11 cellular contexts compared by ENCODE assay signal in genomic region chr5:42785756-42786155, GRCh38. TPM values are rescaled to one million over a fixed set of nuclear protein-coding genes. Genes with fewer than 3 reads are reported as not detected.
"Had no signal": no experiment of that assay in that cellular context is flagged by ENCODE, and none has a peak within 500 bp of the region (broad histone marks: within the 10 kb centered on the region; RNA-seq: fewer than 3 reads in every experiment).

No MANE protein-coding gene starts in this region.

- H3K27ac Mint-ChIP-seq: IgD-negative memory B cell had no signal

- ATAC-seq: HepG2 had no signal

- H3K27ac ChIP-seq: HL-60, KMS-11 had no signal

- H3K4me2 ChIP-seq: KMS-11 had no signal

- H3K4me3 Mint-ChIP-seq: IgD-negative memory B cell had no signal

- H3K9ac ChIP-seq: KMS-11 had no signal

- H3K36me3 Mint-ChIP-seq: IgD-negative memory B cell had no signal

- DNase-seq: IMR-90, Karpas-422, KBM-7, KG1 had no signal

- H3K4me1 Mint-ChIP-seq: IgD-negative memory B cell had no signal

- FAIRE-seq: HepG2, HTR-8/SVneo had no signal

RNA-seq across cellular contexts. Expression of gene SELENOP, which starts 25.9 kb away (rescaled TPM):
- total RNA-seq: HT1080 had no signal
- polyA plus RNA-seq: IgD-negative memory B cell had no signal

RNA-seq across cellular contexts. Expression of gene CCDC152, which starts 29.1 kb away (rescaled TPM):
- total RNA-seq: HT-29, HT1080 had no signal
